Comparison of ENCODE assay signal across 11 cellular contexts in genomic region chr11:5584458-5584857, GRCh38. TPM values are rescaled to one million over a fixed set of nuclear protein-coding genes. Genes with fewer than 3 reads are reported as not detected.
"Had no signal": no experiment of that assay in that cellular context is flagged by ENCODE, and none has a peak within 500 bp of the region (broad histone marks: within the 10 kb centered on the region; RNA-seq: fewer than 3 reads in every experiment).

No MANE protein-coding gene starts in this region.

RNA-seq across cellular contexts. Expression of gene OR52B6, which starts 3.8 kb away (rescaled TPM):
- total RNA-seq: OCI-LY7, PC-3, PC-9, Peyer's patch, Right ventricle myocardium inferior, Right ventricle myocardium superior, RPMI7951, SJCRH30, SJSA1, SK-MEL-5 had no signal
- polyA plus RNA-seq: SK-N-SH had no signal

RNA-seq across cellular contexts. Expression of gene TRIM6, which starts 12.0 kb away (rescaled TPM):
- total RNA-seq: OCI-LY7, SJCRH30 had no signal

RNA-seq across cellular contexts. Expression of gene OR52H1, which starts 36.1 kb away (rescaled TPM):
- total RNA-seq: PC-3, PC-9, Peyer's patch, Right ventricle myocardium inferior, Right ventricle myocardium superior, RPMI7951, SJCRH30, SJSA1, SK-MEL-5 had no signal
- polyA plus RNA-seq: SK-N-SH had no signal

RNA-seq across cellular contexts. Expression of gene TRIM34, which starts 40.3 kb away (rescaled TPM):
- total RNA-seq: SJCRH30 had no signal
